8 cellular contexts compared by ENCODE assay signal in genomic region chr13:24272452-24273161, GRCh38.
DNase-seq lines count a peak whose midpoint lies in the region; ATAC-seq and TF ChIP-seq lines count a peak whose summit lies in the region.

No MANE protein-coding gene starts in this region.

- TF ChIP-seq CTCF in HEK293 (tag by site-specific recombination; IDR thresholded peaks at IDR 0.05) (no peak), RWPE1 (conservative IDR thresholded peaks at IDR 0.05; ENCODE audit: low read depth) (no peak)

- no peaks in the 10 kb centered on the region for H3K36me3 ChIP-seq in HEK293 (ENCODE audit: control insufficient read depth in 2 of 2, insufficient read depth in 1 of 2, low read length in 2 of 2)

- peaks cover 7% of the 10 kb centered on the region; the same call in 1 of the 2 replicates for H3K4me1 ChIP-seq in HEK293 (ENCODE audit: control insufficient read depth, insufficient read depth, low read length)

- H3K27me3 ChIP-seq in layer of hippocampus (ENCODE audit: control insufficient read depth, insufficient read depth, low read length) = no peaks in the 10 kb centered on the region

- H3K4me3 ChIP-seq in HEK293 (ENCODE audit: low read depth, low read length) = no peak overlapping the region

- no peaks in the 10 kb centered on the region for H3K9me3 ChIP-seq in HEK293 (ENCODE audit: control insufficient read depth, insufficient read depth, low read depth, low read length)

- no peaks in the 10 kb centered on the region for H3K27me3 Mint-ChIP-seq in activated naive CD8-positive, alpha-beta T cell
- no peaks in the 10 kb centered on the region for H3K27me3 Mint-ChIP-seq in stimulated activated naive B cell treated with anti-CD40 and anti-IgM and Interleukin-4, amounts not matched to agents 10 μg/mL and 1 μg/mL and 100 μg/mL, for 72 hours

- CTCF ChIA-PET in HEK293 (lab: Yijun Ruan, JAX) (interaction anchor here (0.6 kb wide), 1 partner anchor 397 kb away, joined by 4 read pairs; no protein-coding TSS in a partner anchor), RWPE1 (lab: Yijun Ruan, JAX) (no interaction called here)

- peaks cover 92% of the 10 kb centered on the region for H3K4me1 Mint-ChIP-seq in activated naive CD8-positive, alpha-beta T cell (ENCODE audit: low read depth)
- peaks cover 49 to 67% of the 10 kb centered on the region in 2 donors for H3K4me1 Mint-ChIP-seq in stimulated activated naive B cell treated with anti-CD40 and anti-IgM and Interleukin-4, amounts not matched to agents 10 μg/mL and 1 μg/mL and 100 μg/mL, for 72 hours

- POLR2A ChIA-PET in HEK293 (lab: Yijun Ruan, JAX) (no interaction called here), RWPE1 (lab: Yijun Ruan, JAX; ENCODE audit: low non-redundant PET) (no interaction called here)

- peak overlapping the region; percentile 97 for H3K27ac Mint-ChIP-seq in activated naive CD8-positive, alpha-beta T cell
- peak overlapping the region; percentile 97 for H3K27ac Mint-ChIP-seq in stimulated activated naive B cell treated with anti-CD40 and anti-IgM and Interleukin-4, amounts not matched to agents 10 μg/mL and 1 μg/mL and 100 μg/mL, for 72 hours

- peaks cover 2% of the 10 kb centered on the region for H3K36me3 Mint-ChIP-seq in activated naive CD8-positive, alpha-beta T cell
- no peaks in the 10 kb centered on the region for H3K36me3 Mint-ChIP-seq in stimulated activated naive B cell treated with anti-CD40 and anti-IgM and Interleukin-4, amounts not matched to agents 10 μg/mL and 1 μg/mL and 100 μg/mL, for 72 hours

- DNase-seq in stimulated activated naive B cell treated with anti-CD40 and anti-IgM and Interleukin-4, amounts not matched to agents 10 μg/mL and 1 μg/mL and 100 μg/mL, for 72 hours = no peak
- DNase-seq in RWPE1 (ENCODE audit: low spot score) (no peak), T1000 (lab: John Stamatoyannopoulos, UW) (no peak), NOMO-1 treated with dmso at 0.1 percent for 144 hours (lab: John Stamatoyannopoulos, UW; ENCODE audit: unreplicated experiment) (no peak)

- H3K27ac ChIP-seq in HEK293 (ENCODE audit: extremely low read depth, low read depth, low read length) (peak overlapping the region; percentile 87), layer of hippocampus (ENCODE audit: low read depth, low read length) (peak overlapping the region; percentile 93), RWPE1 (no peak overlapping the region)

- H3K4me3 Mint-ChIP-seq in activated naive CD8-positive, alpha-beta T cell = peak overlapping the region; percentile 93
- peak overlapping the region; percentile 83 to 93 for H3K4me3 Mint-ChIP-seq in stimulated activated naive B cell treated with anti-CD40 and anti-IgM and Interleukin-4, amounts not matched to agents 10 μg/mL and 1 μg/mL and 100 μg/mL, for 72 hours

- H3K9me3 Mint-ChIP-seq in activated naive CD8-positive, alpha-beta T cell (ENCODE audit: low read depth) = no peaks in the 10 kb centered on the region
- H3K9me3 Mint-ChIP-seq in stimulated activated naive B cell treated with anti-CD40 and anti-IgM and Interleukin-4, amounts not matched to agents 10 μg/mL and 1 μg/mL and 100 μg/mL, for 72 hours = no peaks in the 10 kb centered on the region

- no peak for ATAC-seq in stimulated activated naive B cell treated with anti-CD40 and anti-IgM and Interleukin-4, amounts not matched to agents 10 μg/mL and 1 μg/mL and 100 μg/mL, for 72 hours (replicated peaks)
- no peak for ATAC-seq in GM21447 (IDR thresholded peaks at IDR 0.05; ENCODE audit: unreplicated experiment)

TF ChIP-seq in HEK293, 187 proteins besides CTCF, POLR2A, EP300 and RAD21:
- no peak for TF ChIP-seq KLF10 (tag by site-specific recombination; IDR thresholded peaks at IDR 0.05)
